Comparison of ENCODE assay signal across 15 cellular contexts in the genomic region with DNA sequence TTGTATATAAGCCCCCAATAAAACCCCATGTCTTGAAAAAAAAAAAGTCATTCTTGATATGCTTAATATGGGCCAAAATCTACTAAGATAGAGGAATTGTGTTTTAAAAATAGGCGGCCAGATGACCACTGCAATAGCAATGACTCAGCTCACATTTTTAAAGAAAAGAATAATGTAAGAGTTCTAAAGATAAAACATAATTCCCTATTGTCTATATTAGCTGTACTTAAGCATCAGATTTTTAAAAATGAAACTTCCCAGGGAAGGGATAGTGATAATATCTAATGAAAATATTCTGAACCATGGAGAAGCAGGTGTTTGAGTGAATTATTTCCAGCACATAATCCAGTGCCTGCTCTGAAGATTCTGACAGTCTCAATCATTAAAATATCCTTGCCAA.
"Had no signal": no experiment of that assay in that cellular context is flagged by ENCODE, and none has a peak within 500 bp of the region (broad histone marks: within the 10 kb centered on the region; RNA-seq: fewer than 3 reads in every experiment).

No MANE protein-coding gene starts in this region.

- DNase-seq: activated CD4-positive, alpha-beta T cell treated with anti-CD3 and anti-CD28 coated beads, Interleukin-2, amount 50 U/mL, for 1 hour; activated naive CD4-positive, alpha-beta T cell treated with anti-CD3 and anti-CD28 coated beads, Interleukin-2, amount 10 ng/mL, durations not matched to agents 7 days and 5 days; activated T-cell treated with anti-CD3 and anti-CD28 coated beads for 4 hours; adrenal gland; brain microvascular endothelial cell; cerebellar nuclear complex; left cardiac atrium; naive thymus-derived CD8-positive, alpha-beta T cell; nucleus accumbens; stimulated activated CD4-positive, alpha-beta T cell treated with anti-CD3 and anti-CD28 coated beads, Interleukin-4, amount 100 ng/mL, for 1 hour; stimulated activated CD8-positive, alpha-beta memory T cell treated with anti-CD3 and anti-CD28 coated beads, Interleukin-4, amount 100 ng/mL, for 48 hours; stimulated activated naive CD8-positive, alpha-beta T cell treated with anti-CD3 and anti-CD28 coated beads, Interleukin-15, Interleukin-2, amounts not matched to agents 100 U/mL and 50 U/mL, for 24 hours; upper lobe of right lung had no signal

- H3K4me3 ChIP-seq: adrenal gland, lung, upper lobe of right lung had no signal

- ATAC-seq: left cardiac atrium; naive thymus-derived CD8-positive, alpha-beta T cell; sciatic nerve; stimulated activated naive CD8-positive, alpha-beta T cell treated with anti-CD3 and anti-CD28 coated beads, Interleukin-15, Interleukin-2, amounts not matched to agents 100 U/mL and 50 U/mL, for 24 hours had no signal

- H3K27ac ChIP-seq: adrenal gland, brain microvascular endothelial cell, upper lobe of right lung had no signal

- H3K36me3 ChIP-seq: adrenal gland, upper lobe of right lung had no signal

- H3K27me3 ChIP-seq: adrenal gland, brain microvascular endothelial cell, upper lobe of right lung had no signal

- H3K4me1 ChIP-seq: adrenal gland had no signal

- H3K9me3 ChIP-seq: adrenal gland, upper lobe of right lung had no signal
